In the genomic region with DNA sequence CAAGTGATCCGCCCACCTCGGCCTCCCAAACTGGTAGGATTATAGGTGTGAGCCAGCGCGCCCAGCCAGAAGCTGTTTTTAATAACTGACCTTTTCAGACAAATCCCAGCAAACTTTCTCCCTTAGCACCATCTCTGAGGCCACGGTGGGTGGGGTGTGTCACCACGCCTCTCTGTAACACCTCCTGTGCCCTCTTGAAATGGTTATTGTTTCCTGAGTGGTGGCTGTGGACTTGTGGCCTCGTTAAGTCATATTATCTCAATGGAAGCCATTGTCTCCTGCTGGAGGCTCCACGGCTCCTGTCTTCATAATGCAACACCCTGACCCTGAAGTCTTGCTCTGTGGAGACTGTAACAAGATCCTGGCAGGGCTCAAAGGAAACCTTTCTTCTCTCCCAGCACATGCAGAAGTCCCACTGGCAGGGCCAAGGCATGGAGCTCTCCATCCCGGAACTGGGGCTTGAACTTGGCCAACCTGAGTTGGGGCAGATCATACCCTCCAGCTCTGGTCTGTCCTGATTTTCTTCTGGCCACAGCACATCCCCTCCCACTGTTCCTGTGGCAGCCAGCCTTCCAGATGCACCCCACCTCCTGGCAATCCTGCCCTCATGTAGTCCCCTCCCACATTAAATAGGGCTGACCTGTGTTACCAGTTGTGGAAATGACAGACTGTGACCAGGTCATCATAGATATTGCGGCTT, we compare ENCODE assay signal across 1 cellular context.
TF ChIP-seq lines count a peak whose summit lies in the region.

No MANE protein-coding gene starts in this region.

TF ChIP-seq in HepG2, 621 proteins besides CTCF, POLR2A, EP300 and RAD21 (continued from another document and continues in another):
- TF ChIP-seq, protein P1, sequence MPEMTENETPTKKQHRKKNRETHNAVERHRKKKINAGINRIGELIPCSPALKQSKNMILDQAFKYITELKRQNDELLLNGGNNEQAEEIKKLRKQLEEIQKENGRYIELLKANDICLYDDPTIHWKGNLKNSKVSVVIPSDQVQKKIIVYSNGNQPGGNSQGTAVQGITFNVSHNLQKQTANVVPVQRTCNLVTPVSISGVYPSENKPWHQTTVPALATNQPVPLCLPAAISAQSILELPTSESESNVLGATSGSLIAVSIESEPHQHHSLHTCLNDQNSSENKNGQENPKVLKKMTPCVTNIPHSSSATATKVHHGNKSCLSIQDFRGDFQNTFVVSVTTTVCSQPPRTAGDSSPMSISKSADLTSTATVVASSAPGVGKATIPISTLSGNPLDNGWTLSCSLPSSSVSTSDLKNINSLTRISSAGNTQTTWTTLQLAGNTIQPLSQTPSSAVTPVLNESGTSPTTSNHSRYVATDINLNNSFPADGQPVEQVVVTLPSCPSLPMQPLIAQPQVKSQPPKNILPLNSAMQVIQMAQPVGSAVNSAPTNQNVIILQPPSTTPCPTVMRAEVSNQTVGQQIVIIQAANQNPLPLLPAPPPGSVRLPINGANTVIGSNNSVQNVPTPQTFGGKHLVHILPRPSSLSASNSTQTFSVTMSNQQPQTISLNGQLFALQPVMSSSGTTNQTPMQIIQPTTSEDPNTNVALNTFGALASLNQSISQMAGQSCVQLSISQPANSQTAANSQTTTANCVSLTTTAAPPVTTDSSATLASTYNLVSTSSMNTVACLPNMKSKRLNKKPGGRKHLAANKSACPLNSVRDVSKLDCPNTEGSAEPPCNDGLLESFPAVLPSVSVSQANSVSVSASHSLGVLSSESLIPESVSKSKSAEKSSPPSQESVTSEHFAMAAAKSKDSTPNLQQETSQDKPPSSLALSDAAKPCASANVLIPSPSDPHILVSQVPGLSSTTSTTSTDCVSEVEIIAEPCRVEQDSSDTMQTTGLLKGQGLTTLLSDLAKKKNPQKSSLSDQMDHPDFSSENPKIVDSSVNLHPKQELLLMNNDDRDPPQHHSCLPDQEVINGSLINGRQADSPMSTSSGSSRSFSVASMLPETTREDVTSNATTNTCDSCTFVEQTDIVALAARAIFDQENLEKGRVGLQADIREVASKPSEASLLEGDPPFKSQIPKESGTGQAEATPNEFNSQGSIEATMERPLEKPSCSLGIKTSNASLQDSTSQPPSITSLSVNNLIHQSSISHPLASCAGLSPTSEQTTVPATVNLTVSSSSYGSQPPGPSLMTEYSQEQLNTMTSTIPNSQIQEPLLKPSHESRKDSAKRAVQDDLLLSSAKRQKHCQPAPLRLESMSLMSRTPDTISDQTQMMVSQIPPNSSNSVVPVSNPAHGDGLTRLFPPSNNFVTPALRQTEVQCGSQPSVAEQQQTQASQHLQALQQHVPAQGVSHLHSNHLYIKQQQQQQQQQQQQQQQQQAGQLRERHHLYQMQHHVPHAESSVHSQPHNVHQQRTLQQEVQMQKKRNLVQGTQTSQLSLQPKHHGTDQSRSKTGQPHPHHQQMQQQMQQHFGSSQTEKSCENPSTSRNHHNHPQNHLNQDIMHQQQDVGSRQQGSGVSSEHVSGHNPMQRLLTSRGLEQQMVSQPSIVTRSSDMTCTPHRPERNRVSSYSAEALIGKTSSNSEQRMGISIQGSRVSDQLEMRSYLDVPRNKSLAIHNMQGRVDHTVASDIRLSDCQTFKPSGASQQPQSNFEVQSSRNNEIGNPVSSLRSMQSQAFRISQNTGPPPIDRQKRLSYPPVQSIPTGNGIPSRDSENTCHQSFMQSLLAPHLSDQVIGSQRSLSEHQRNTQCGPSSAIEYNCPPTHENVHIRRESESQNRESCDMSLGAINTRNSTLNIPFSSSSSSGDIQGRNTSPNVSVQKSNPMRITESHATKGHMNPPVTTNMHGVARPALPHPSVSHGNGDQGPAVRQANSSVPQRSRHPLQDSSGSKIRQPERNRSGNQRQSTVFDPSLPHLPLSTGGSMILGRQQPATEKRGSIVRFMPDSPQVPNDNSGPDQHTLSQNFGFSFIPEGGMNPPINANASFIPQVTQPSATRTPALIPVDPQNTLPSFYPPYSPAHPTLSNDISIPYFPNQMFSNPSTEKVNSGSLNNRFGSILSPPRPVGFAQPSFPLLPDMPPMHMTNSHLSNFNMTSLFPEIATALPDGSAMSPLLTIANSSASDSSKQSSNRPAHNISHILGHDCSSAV (CRISPR knock-in tag; IDR thresholded peaks at IDR 0.05; ENCODE audit: borderline replicate concordance) = no peak
- TF ChIP-seq ZFP36 (IDR thresholded peaks at IDR 0.05; ENCODE audit: borderline replicate concordance, low read depth, low read length, partially characterized antibody) (no peak), FOXM1 (CRISPR knock-in tag; IDR thresholded peaks at IDR 0.05) (no peak), TRIM24 (CRISPR knock-in tag; IDR thresholded peaks at IDR 0.05) (peak; percentile 44; the same call in 1 of the 2 replicates), PHF20 (CRISPR knock-in tag; IDR thresholded peaks at IDR 0.05) (no peak), RFX3 (CRISPR knock-in tag; IDR thresholded peaks at IDR 0.05) (no peak), ELF4 (CRISPR knock-in tag; IDR thresholded peaks at IDR 0.05; ENCODE audit: borderline replicate concordance) (no peak), ZFP62 (CRISPR knock-in tag; IDR thresholded peaks at IDR 0.05) (no peak), ZSCAN9 (CRISPR knock-in tag; IDR thresholded peaks at IDR 0.05; ENCODE audit: borderline replicate concordance) (no peak), PHB2 (IDR thresholded peaks at IDR 0.05; ENCODE audit: partially characterized antibody) (no peak), ZNF644 (CRISPR knock-in tag; IDR thresholded peaks at IDR 0.05; ENCODE audit: low read depth) (peak; percentile 87), MIXL1 (CRISPR knock-in tag; IDR thresholded peaks at IDR 0.05) (no peak), ZNF563 (CRISPR knock-in tag; IDR thresholded peaks at IDR 0.05) (no peak), ZNF607 (CRISPR knock-in tag; IDR thresholded peaks at IDR 0.05; ENCODE audit: borderline replicate concordance) (no peak), KDM4B (CRISPR knock-in tag; IDR thresholded peaks at IDR 0.05) (no peak), AGO1 (IDR thresholded peaks at IDR 0.05; ENCODE audit: low read depth, low read length, poor library complexity, severe bottlenecking) (no peak), ZNF484 (CRISPR knock-in tag; IDR thresholded peaks at IDR 0.05; ENCODE audit: borderline replicate concordance, low read depth) (no peak), MTA1 (CRISPR knock-in tag; IDR thresholded peaks at IDR 0.05; ENCODE audit: borderline replicate concordance) (no peak), ZMYM3 (CRISPR knock-in tag; IDR thresholded peaks at IDR 0.05) (peak; percentile 55), HDAC1 (CRISPR knock-in tag; IDR thresholded peaks at IDR 0.05) (peak; percentile 69)
- TF ChIP-seq, protein P2, sequence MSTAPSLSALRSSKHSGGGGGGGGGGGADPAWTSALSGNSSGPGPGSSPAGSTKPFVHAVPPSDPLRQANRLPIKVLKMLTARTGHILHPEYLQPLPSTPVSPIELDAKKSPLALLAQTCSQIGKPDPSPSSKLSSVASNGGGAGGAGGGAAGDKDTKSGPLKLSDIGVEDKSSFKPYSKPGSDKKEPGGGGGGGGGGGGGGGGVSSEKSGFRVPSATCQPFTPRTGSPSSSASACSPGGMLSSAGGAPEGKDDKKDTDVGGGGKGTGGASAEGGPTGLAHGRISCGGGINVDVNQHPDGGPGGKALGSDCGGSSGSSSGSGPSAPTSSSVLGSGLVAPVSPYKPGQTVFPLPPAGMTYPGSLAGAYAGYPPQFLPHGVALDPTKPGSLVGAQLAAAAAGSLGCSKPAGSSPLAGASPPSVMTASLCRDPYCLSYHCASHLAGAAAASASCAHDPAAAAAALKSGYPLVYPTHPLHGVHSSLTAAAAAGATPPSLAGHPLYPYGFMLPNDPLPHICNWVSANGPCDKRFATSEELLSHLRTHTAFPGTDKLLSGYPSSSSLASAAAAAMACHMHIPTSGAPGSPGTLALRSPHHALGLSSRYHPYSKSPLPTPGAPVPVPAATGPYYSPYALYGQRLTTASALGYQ (CRISPR knock-in tag; IDR thresholded peaks at IDR 0.05) = no peak
- TF ChIP-seq, protein P3, sequence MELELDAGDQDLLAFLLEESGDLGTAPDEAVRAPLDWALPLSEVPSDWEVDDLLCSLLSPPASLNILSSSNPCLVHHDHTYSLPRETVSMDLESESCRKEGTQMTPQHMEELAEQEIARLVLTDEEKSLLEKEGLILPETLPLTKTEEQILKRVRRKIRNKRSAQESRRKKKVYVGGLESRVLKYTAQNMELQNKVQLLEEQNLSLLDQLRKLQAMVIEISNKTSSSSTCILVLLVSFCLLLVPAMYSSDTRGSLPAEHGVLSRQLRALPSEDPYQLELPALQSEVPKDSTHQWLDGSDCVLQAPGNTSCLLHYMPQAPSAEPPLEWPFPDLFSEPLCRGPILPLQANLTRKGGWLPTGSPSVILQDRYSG (CRISPR knock-in tag; IDR thresholded peaks at IDR 0.05) = no peak
- TF ChIP-seq, protein P4, sequence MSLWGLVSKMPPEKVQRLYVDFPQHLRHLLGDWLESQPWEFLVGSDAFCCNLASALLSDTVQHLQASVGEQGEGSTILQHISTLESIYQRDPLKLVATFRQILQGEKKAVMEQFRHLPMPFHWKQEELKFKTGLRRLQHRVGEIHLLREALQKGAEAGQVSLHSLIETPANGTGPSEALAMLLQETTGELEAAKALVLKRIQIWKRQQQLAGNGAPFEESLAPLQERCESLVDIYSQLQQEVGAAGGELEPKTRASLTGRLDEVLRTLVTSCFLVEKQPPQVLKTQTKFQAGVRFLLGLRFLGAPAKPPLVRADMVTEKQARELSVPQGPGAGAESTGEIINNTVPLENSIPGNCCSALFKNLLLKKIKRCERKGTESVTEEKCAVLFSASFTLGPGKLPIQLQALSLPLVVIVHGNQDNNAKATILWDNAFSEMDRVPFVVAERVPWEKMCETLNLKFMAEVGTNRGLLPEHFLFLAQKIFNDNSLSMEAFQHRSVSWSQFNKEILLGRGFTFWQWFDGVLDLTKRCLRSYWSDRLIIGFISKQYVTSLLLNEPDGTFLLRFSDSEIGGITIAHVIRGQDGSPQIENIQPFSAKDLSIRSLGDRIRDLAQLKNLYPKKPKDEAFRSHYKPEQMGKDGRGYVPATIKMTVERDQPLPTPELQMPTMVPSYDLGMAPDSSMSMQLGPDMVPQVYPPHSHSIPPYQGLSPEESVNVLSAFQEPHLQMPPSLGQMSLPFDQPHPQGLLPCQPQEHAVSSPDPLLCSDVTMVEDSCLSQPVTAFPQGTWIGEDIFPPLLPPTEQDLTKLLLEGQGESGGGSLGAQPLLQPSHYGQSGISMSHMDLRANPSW (CRISPR knock-in tag; IDR thresholded peaks at IDR 0.05; ENCODE audit: borderline replicate concordance) = no peak
- TF ChIP-seq, protein P5, sequence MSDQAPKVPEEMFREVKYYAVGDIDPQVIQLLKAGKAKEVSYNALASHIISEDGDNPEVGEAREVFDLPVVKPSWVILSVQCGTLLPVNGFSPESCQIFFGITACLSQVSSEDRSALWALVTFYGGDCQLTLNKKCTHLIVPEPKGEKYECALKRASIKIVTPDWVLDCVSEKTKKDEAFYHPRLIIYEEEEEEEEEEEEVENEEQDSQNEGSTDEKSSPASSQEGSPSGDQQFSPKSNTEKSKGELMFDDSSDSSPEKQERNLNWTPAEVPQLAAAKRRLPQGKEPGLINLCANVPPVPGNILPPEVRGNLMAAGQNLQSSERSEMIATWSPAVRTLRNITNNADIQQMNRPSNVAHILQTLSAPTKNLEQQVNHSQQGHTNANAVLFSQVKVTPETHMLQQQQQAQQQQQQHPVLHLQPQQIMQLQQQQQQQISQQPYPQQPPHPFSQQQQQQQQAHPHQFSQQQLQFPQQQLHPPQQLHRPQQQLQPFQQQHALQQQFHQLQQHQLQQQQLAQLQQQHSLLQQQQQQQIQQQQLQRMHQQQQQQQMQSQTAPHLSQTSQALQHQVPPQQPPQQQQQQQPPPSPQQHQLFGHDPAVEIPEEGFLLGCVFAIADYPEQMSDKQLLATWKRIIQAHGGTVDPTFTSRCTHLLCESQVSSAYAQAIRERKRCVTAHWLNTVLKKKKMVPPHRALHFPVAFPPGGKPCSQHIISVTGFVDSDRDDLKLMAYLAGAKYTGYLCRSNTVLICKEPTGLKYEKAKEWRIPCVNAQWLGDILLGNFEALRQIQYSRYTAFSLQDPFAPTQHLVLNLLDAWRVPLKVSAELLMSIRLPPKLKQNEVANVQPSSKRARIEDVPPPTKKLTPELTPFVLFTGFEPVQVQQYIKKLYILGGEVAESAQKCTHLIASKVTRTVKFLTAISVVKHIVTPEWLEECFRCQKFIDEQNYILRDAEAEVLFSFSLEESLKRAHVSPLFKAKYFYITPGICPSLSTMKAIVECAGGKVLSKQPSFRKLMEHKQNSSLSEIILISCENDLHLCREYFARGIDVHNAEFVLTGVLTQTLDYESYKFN (CRISPR knock-in tag; conservative IDR thresholded peaks at IDR 0.05) = 0 out of 2 replicates have a peak, but pooled peaks have one; percentile 48
- TF ChIP-seq, protein P6, sequence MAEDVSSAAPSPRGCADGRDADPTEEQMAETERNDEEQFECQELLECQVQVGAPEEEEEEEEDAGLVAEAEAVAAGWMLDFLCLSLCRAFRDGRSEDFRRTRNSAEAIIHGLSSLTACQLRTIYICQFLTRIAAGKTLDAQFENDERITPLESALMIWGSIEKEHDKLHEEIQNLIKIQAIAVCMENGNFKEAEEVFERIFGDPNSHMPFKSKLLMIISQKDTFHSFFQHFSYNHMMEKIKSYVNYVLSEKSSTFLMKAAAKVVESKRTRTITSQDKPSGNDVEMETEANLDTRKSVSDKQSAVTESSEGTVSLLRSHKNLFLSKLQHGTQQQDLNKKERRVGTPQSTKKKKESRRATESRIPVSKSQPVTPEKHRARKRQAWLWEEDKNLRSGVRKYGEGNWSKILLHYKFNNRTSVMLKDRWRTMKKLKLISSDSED (CRISPR knock-in tag; IDR thresholded peaks at IDR 0.05) = no peak
- TF ChIP-seq, protein P7, sequence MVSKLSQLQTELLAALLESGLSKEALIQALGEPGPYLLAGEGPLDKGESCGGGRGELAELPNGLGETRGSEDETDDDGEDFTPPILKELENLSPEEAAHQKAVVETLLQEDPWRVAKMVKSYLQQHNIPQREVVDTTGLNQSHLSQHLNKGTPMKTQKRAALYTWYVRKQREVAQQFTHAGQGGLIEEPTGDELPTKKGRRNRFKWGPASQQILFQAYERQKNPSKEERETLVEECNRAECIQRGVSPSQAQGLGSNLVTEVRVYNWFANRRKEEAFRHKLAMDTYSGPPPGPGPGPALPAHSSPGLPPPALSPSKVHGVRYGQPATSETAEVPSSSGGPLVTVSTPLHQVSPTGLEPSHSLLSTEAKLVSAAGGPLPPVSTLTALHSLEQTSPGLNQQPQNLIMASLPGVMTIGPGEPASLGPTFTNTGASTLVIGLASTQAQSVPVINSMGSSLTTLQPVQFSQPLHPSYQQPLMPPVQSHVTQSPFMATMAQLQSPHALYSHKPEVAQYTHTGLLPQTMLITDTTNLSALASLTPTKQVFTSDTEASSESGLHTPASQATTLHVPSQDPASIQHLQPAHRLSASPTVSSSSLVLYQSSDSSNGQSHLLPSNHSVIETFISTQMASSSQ (IDR thresholded peaks at IDR 0.05; ENCODE audit: low read depth) = no peak
- TF ChIP-seq, protein P7 (CRISPR knock-in tag; IDR thresholded peaks at IDR 0.05; ENCODE audit: borderline replicate concordance) = no peak; the same call in 1 of the 2 replicates
